8 cellular contexts compared by ENCODE assay signal in genomic region chr13:42990147-42990990, GRCh38. TPM values are rescaled to one million over a fixed set of nuclear protein-coding genes. Genes with fewer than 3 reads are reported as not detected.
DNase-seq lines count a peak whose midpoint lies in the region; ATAC-seq and TF ChIP-seq lines count a peak whose summit lies in the region.

No MANE protein-coding gene starts in this region.

- POLR2A ChIA-PET in CD4-positive, alpha-beta memory T cell (lab: Charles Lee; ENCODE audit: partially characterized antibody): interaction anchor here (0.6 to 4.1 kb wide), 12 partner anchors 11 to 889 kb away, joined by 3 to 97 read pairs (median 7); partner anchors contain the start of genes AKAP11, CCDC122, DNAJC15 and LACC1
- POLR2A ChIA-PET in IMR-90 (lab: Charles Lee; ENCODE audit: unreplicated experiment) (interaction anchor here (0.6 kb wide), 2 partner anchors 12 to 64 kb away, joined by 3 to 15 read pairs; no protein-coding TSS in a partner anchor), A673 (lab: Charles Lee; ENCODE audit: low non-redundant PET) (no interaction called here)

- H3K36me3 ChIP-seq in CD4-positive, alpha-beta memory T cell (ENCODE audit: insufficient read depth, low read length): no peaks in the 10 kb centered on the region
- H3K36me3 ChIP-seq in IMR-90 (ENCODE audit: control insufficient read depth, insufficient read depth, low read length) (no peaks in the 10 kb centered on the region), mucosa of rectum (ENCODE audit: control insufficient read depth in 2 of 2, insufficient read depth in 2 of 2, low read length in 2 of 2) (no peaks in the 10 kb centered on the region), A673 (ENCODE audit: insufficient read depth, low read length, poor library complexity, severe bottlenecking) (no peaks in the 10 kb centered on the region)

- peak overlapping the region; percentile 99 to 100 (median 99) for H3K27ac Mint-ChIP-seq in CD4-positive, alpha-beta memory T cell

- intact Hi-C loops in CD4-positive, alpha-beta memory T cell (cut with micrococcal nuclease): loop anchor here (5.0 kb wide), 2 partner anchors 97 to 1028 kb away; partner anchors contain the start of gene VWA8
- intact Hi-C loops in IMR-90 (cut with micrococcal nuclease) (no loop called here), A673 (cut with micrococcal nuclease; ENCODE audit: unreplicated experiment) (no loop called here)

- no peak for TF ChIP-seq POLR2A in IMR-90 (IDR thresholded peaks at IDR 0.05; ENCODE audit: low read depth, low read length)

- H3K14ac ChIP-seq in IMR-90 (replicated peaks; ENCODE audit: low read depth, low read length): no peak overlapping the region

- TF ChIP-seq CTCF in IMR-90 (conservative IDR thresholded peaks at IDR 0.05; ENCODE audit: low read depth, low read length): no peak
- TF ChIP-seq CTCF in A673 (conservative IDR thresholded peaks at IDR 0.05; ENCODE audit: low read depth, low read length): no peak

- H3K27ac ChIP-seq in CD4-positive, alpha-beta memory T cell (ENCODE audit: low read depth, low read length): peak overlapping the region; percentile 95
- H3K27ac ChIP-seq in IMR-90 (ENCODE audit: insufficient read depth, low read length) (no peak overlapping the region), mucosa of rectum (ENCODE audit: low read depth in 2 of 2, low read length in 2 of 2) (peak overlapping the region; percentile 46 to 88), A673 (ENCODE audit: low read depth, low read length, poor library complexity, severe bottlenecking) (no peak overlapping the region)

- CTCF ChIA-PET in CD4-positive, alpha-beta memory T cell (lab: Charles Lee; ENCODE audit: partially characterized antibody): interaction anchor here (1.2 to 4.7 kb wide), 10 partner anchors 7 to 87 kb away, joined by 3 to 39 read pairs (median 8); no protein-coding TSS in a partner anchor
- CTCF ChIA-PET in IMR-90 (lab: Yijun Ruan, JAX): interaction anchor here (1.1 to 1.6 kb wide), 2 partner anchors 9 to 854 kb away, joined by 3 read pairs; no protein-coding TSS in a partner anchor
- CTCF ChIA-PET in A673 (lab: Charles Lee): no interaction called here

- peak overlapping the region; percentile 18; the same call in 1 of the 2 replicates for H3K23ac ChIP-seq in IMR-90 (ENCODE audit: low read depth, low read length)

- H2BK20ac ChIP-seq in IMR-90 (ENCODE audit: low read depth, low read length): peak overlapping the region; percentile 51; the same call in 1 of the 2 replicates

- WGBS in IMR-90 (ENCODE audit: extremely low coverage in 2 of 2, insufficient read length in 1 of 2), 2 experiments: no CpG with 5 or more reads among the region's 9 CpGs

- no peaks in the 10 kb centered on the region for H3K79me1 ChIP-seq in IMR-90 (ENCODE audit: low read depth in 1 of 2, low read length in 2 of 2)

- H3K18ac ChIP-seq in IMR-90 (ENCODE audit: low read depth, low read length): no peak overlapping the region

- H2BK5ac ChIP-seq in IMR-90 (ENCODE audit: low read depth, low read length, poor library complexity, severe bottlenecking): no peak overlapping the region

- peak overlapping the region; percentile 73 to 88 for H3K4me3 ChIP-seq in CD4-positive, alpha-beta memory T cell (ENCODE audit: low read length in 2 of 2)
- H3K4me3 ChIP-seq in IMR-90 (ENCODE audit: insufficient read depth, low read depth, low read length) (no peak overlapping the region), mucosa of rectum (ENCODE audit: low read length in 2 of 2) (peak overlapping the region; percentile 85 to 92), A673 (ENCODE audit: low read depth, low read length, poor library complexity, severe bottlenecking) (no peak overlapping the region)

- in situ Hi-C loops in IMR-90 (cut with MboI; ENCODE audit: low sequenced_read_pairs): no loop called here

- H3K4me3 Mint-ChIP-seq in CD4-positive, alpha-beta memory T cell: peak overlapping the region; percentile 93 to 97 (median 96)

- no peak overlapping the region for H2AK9ac ChIP-seq in IMR-90 (replicated peaks; ENCODE audit: low read depth, low read length, poor library complexity)

- H3K4me1 ChIP-seq in CD4-positive, alpha-beta memory T cell (ENCODE audit: insufficient read depth, low read length): peaks cover 46% of the 10 kb centered on the region
- H3K4me1 ChIP-seq in IMR-90 (ENCODE audit: control insufficient read depth, insufficient read depth, low read length): peaks cover 2% of the 10 kb centered on the region
- H3K4me1 ChIP-seq in mucosa of rectum (ENCODE audit: control insufficient read depth in 2 of 2, insufficient read depth in 2 of 2, low read length in 2 of 2): peaks cover 19 to 27% of the 10 kb centered on the region in 2 donors
- H3K4me1 ChIP-seq in A673 (ENCODE audit: insufficient read depth, low read length, poor library complexity, severe bottlenecking): no peaks in the 10 kb centered on the region

- BruUV-seq in IMR-90 (replicated peaks; lab: Mats Ljungman, UMichigan) (no TSS peak), A673 (replicated peaks; lab: Mats Ljungman, UMichigan) (no TSS peak)

- H3K56ac ChIP-seq in IMR-90 (ENCODE audit: extremely low read depth, insufficient read depth, low read length): no peak overlapping the region

- H3K27me3 Mint-ChIP-seq in CD4-positive, alpha-beta memory T cell: no peaks in the 10 kb centered on the region

- peak overlapping the region; percentile 6 for H2AFZ ChIP-seq in IMR-90 (replicated peaks; ENCODE audit: low read length, poor library complexity)

- H3K27me3 ChIP-seq in CD4-positive, alpha-beta memory T cell (ENCODE audit: insufficient read depth, low read length): no peaks in the 10 kb centered on the region
- no peaks in the 10 kb centered on the region for H3K27me3 ChIP-seq in IMR-90 (ENCODE audit: control insufficient read depth, insufficient read depth, low read length)
- no peaks in the 10 kb centered on the region for H3K27me3 ChIP-seq in mucosa of rectum (ENCODE audit: control insufficient read depth in 2 of 2, insufficient read depth in 2 of 2, low read length in 2 of 2)
- no peaks in the 10 kb centered on the region for H3K27me3 ChIP-seq in A673 (replicated peaks; ENCODE audit: insufficient read depth, low read depth, low read length, poor library complexity)

- H4K91ac ChIP-seq in IMR-90 (ENCODE audit: insufficient read depth, low read depth, low read length): no peak overlapping the region

- H4K8ac ChIP-seq in IMR-90 (ENCODE audit: low read depth in 2 of 2, low read length in 2 of 2): 0 out of 4 replicates have a peak overlapping the region, but pooled peaks of 1 of the 2 experiments have one; percentile 32

- 0 out of 2 replicates have a peak overlapping the region, but pooled peaks have one; percentile 49 for H2AK5ac ChIP-seq in IMR-90 (ENCODE audit: low read depth, low read length)

- H2BK120ac ChIP-seq in IMR-90 (ENCODE audit: low read depth, low read length): peak overlapping the region; percentile 5; the same call in 1 of the 2 replicates

- peak overlapping the region; percentile 16; the same call in 1 of the 3 replicates for H2BK15ac ChIP-seq in IMR-90 (ENCODE audit: low read depth, low read length)

- no peak overlapping the region for H3K4ac ChIP-seq in IMR-90 (ENCODE audit: low read depth, low read length)

- H3K4me1 Mint-ChIP-seq in CD4-positive, alpha-beta memory T cell: peaks cover 37 to 61% (median 47%) of the 10 kb centered on the region in 4 donors

- peak overlapping the region; percentile 41; the same call in 1 of the 2 replicates for H3K4me2 ChIP-seq in IMR-90 (ENCODE audit: low read depth, low read length)

- H3K9me3 Mint-ChIP-seq in CD4-positive, alpha-beta memory T cell: peaks cover 0 to 7% (median 0%) of the 10 kb centered on the region in 8 donors

- no peaks in the 10 kb centered on the region for H4K20me1 ChIP-seq in IMR-90 (ENCODE audit: insufficient read depth, low read length)

- H3K9ac ChIP-seq in IMR-90 (ENCODE audit: low read depth, low read length) (no peak overlapping the region), mucosa of rectum (ENCODE audit: low read depth in 1 of 2, low read length in 2 of 2) (peak overlapping the region; percentile 34 to 51)

- dilution Hi-C loops in IMR-90 (cut with HindIII; ENCODE audit: low sequenced_read_pairs, unreplicated experiment): no loop called here

- peak in 4 of 5 donors; percentile 32 to 56 (median 44) for DNase-seq in CD4-positive, alpha-beta memory T cell
- DNase-seq in IMR-90 (peak; percentile 57), amniotic epithelial cell (ENCODE audit: low read depth) (peak; percentile 43), A673 (ENCODE audit: low spot score) (no peak), iPS-NIHi11 (ENCODE audit: low spot score) (no peak)

- TF ChIP-seq RAD21 in IMR-90 (IDR thresholded peaks at IDR 0.05; ENCODE audit: low read length): no peak

- H3K9me1 ChIP-seq in IMR-90 (ENCODE audit: insufficient read depth, low read length): peaks cover 7% of the 10 kb centered on the region; the same call in 1 of the 2 replicates

- peak overlapping the region; percentile 15; the same call in 1 of the 2 replicates for H4K5ac ChIP-seq in IMR-90 (ENCODE audit: low read depth, low read length)

- ATAC-seq in IMR-90 (ENCODE audit: low read depth): no peak
- ATAC-seq in HG02759 (IDR thresholded peaks at IDR 0.05; ENCODE audit: unreplicated experiment): no peak
- ATAC-seq in GM21390 (IDR thresholded peaks at IDR 0.05; ENCODE audit: unreplicated experiment): no peak

- H3K36me3 Mint-ChIP-seq in CD4-positive, alpha-beta memory T cell: peaks cover 11 to 16% of the 10 kb centered on the region in 2 donors

- H3K9me3 ChIP-seq in CD4-positive, alpha-beta memory T cell (ENCODE audit: control insufficient read depth in 1 of 2, low read length in 2 of 2): no peaks in the 10 kb centered on the region
- H3K9me3 ChIP-seq in IMR-90 (ENCODE audit: control insufficient read depth, insufficient read depth, low read length) (no peaks in the 10 kb centered on the region), mucosa of rectum (ENCODE audit: control insufficient read depth in 2 of 2, low read length in 2 of 2) (no peaks in the 10 kb centered on the region), A673 (ENCODE audit: low read depth, low read length, poor library complexity, severe bottlenecking) (no peaks in the 10 kb centered on the region)

RNA-seq across cellular contexts. Expression of gene EPSTI1, which starts 1.7 kb away (rescaled TPM):
- total RNA-seq in CD4-positive, alpha-beta memory T cell: 10 to 100 TPM; 17.1 to 19.4 TPM
- polyA plus RNA-seq in CD4-positive, alpha-beta memory T cell: 10 to 100 TPM; 11.4 to 19.1 TPM
- 0.90 and 1.1 TPM in 2 replicates for total RNA-seq in IMR-90 (2012; rRNA removed)
- 1.0 and 1.6 TPM in 2 replicates for polyA plus RNA-seq in IMR-90 (2012; rRNA removed)
- 0.41 and 0.70 TPM in 2 replicates for polyA plus RNA-seq in IMR-90 (2012; cell fraction: cytosol; rRNA removed)
- 0.45 and 3.4 TPM in 2 replicates for polyA plus RNA-seq in IMR-90 (2012; cell fraction: nucleus; rRNA removed; ENCODE audit: low replicate concordance)
- 0.13 TPM in 1 of 2 replicates, not detected in the other for total RNA-seq in A673 (2021)

RNA-seq across cellular contexts. Expression of gene DNAJC15, which starts 33.0 kb away (rescaled TPM):
- 10 to 100 TPM in 1 of 2 experiments, 1 to 10 TPM in 1; 9.7 to 11.1 TPM for total RNA-seq in CD4-positive, alpha-beta memory T cell
- polyA plus RNA-seq in CD4-positive, alpha-beta memory T cell: 10 to 100 TPM; 14.8 to 16.0 TPM
- total RNA-seq in IMR-90 (2012; rRNA removed) (7.0 and 12.5 TPM in 2 replicates), A673 (2021) (2.4 and 2.6 TPM in 2 replicates)
- polyA plus RNA-seq in IMR-90 (2012; rRNA removed): 22.0 and 28.9 TPM in 2 replicates
- polyA plus RNA-seq in IMR-90 (2012; cell fraction: cytosol; rRNA removed): 4.2 and 6.8 TPM in 2 replicates
- polyA plus RNA-seq in IMR-90 (2012; cell fraction: nucleus; rRNA removed; ENCODE audit: low replicate concordance): 3.5 and 6.9 TPM in 2 replicates

Comparison
In these comparisons a context has a peak if more than half of its experiments do, and no peak if none do; other contexts are left out.
1. DNase-seq: peak in CD4-positive, alpha-beta memory T cell (4 of 5), IMR-90 (single experiment) and amniotic epithelial cell (single experiment); none in A673 (single experiment) and iPS-NIHi11 (single experiment).
2. H3K27ac ChIP-seq: peak in CD4-positive, alpha-beta memory T cell (single experiment) and mucosa of rectum (2 of 2); none in IMR-90 (single experiment) and A673 (single experiment).
3. H3K4me3 ChIP-seq: peak in CD4-positive, alpha-beta memory T cell (2 of 2) and mucosa of rectum (2 of 2); none in IMR-90 (single experiment) and A673 (single experiment).